Comparison of ENCODE assay signal across 8 cellular contexts in genomic region chr3:165185707-165186327, GRCh38. TPM values are rescaled to one million over a fixed set of nuclear protein-coding genes. Genes with fewer than 3 reads are reported as not detected.
A peak's percentile ranks its signal among the peaks of the same experiment; 100 is the strongest.
DNase-seq lines count a peak whose midpoint lies in the region; ATAC-seq and TF ChIP-seq lines count a peak whose summit lies in the region.

No MANE protein-coding gene starts in this region.

- WGBS in mesendoderm (ENCODE audit: extremely low coverage, insufficient coverage, low lambda C conversion rate): no CpG with 5 or more reads among the region's 8 CpGs

- CTCF ChIA-PET in BJ (lab: Yijun Ruan, JAX): interaction anchor here (0.6 to 1.7 kb wide), 3 partner anchors 9 to 395 kb away, joined by 3 to 6 read pairs (median 6); no protein-coding TSS in a partner anchor

- no peak overlapping the region for H4K8ac ChIP-seq in mesendoderm (ENCODE audit: low read depth, low read length)

- H3K23ac ChIP-seq in mesendoderm (ENCODE audit: low read length): no peak overlapping the region

- H2AK5ac ChIP-seq in mesendoderm (ENCODE audit: low read length): no peak overlapping the region

- H3K4me2 ChIP-seq in mesendoderm (ENCODE audit: low read length): no peak overlapping the region

- no peak overlapping the region for H2BK120ac ChIP-seq in mesendoderm (ENCODE audit: low read depth, low read length)

- POLR2A ChIA-PET in BJ (lab: Charles Lee): no interaction called here

- no peak overlapping the region for H3K56ac ChIP-seq in mesendoderm (ENCODE audit: low read length)

- no peaks in the 10 kb centered on the region for H3K36me3 ChIP-seq in BJ (ENCODE audit: control insufficient read depth, insufficient read depth, low read length)
- H3K36me3 ChIP-seq in mesendoderm (ENCODE audit: control insufficient read depth, insufficient read depth, low read length): no peaks in the 10 kb centered on the region

- peak; percentile 81 for TF ChIP-seq CTCF in BJ (IDR thresholded peaks at IDR 0.05; ENCODE audit: insufficient read depth, low read depth, low read length)

- peak overlapping the region; percentile 19 for H2BK15ac ChIP-seq in mesendoderm (replicated peaks; ENCODE audit: low read depth)

- ATAC-seq in GM18502 (IDR thresholded peaks at IDR 0.05; ENCODE audit: poor library complexity, unreplicated experiment): peak; percentile 98
- peak; percentile 95 for ATAC-seq in HG02763 (IDR thresholded peaks at IDR 0.05; ENCODE audit: unreplicated experiment)

- H3K27me3 ChIP-seq in BJ (ENCODE audit: control insufficient read depth, insufficient read depth, low read length) (no peaks in the 10 kb centered on the region), mesendoderm (ENCODE audit: insufficient read depth, low read length, poor library complexity) (no peaks in the 10 kb centered on the region)

- no peaks in the 10 kb centered on the region for H3K79me2 ChIP-seq in mesendoderm (ENCODE audit: control insufficient read depth, insufficient read depth, low read length)

- DNase-seq in BJ (ENCODE audit: low read depth) (no peak), MV-4-11 (lab: John Stamatoyannopoulos, UW) (peak; percentile 36), RPMI8226 (peak; percentile 79), dermis microvascular lymphatic vessel endothelial cell (ENCODE audit: low read depth in 2 of 2) (peak; percentile 16 to 49), mesendoderm (peak; percentile 75)
- DNase-seq in stimulated activated naive CD4-positive, alpha-beta T cell treated with Interleukin-2 at 50 U/mL for 16 hours (lab: John Stamatoyannopoulos, UW): no peak

- no peak overlapping the region for H3K18ac ChIP-seq in mesendoderm (ENCODE audit: low read length)

- H4K5ac ChIP-seq in mesendoderm (ENCODE audit: low read length): no peak overlapping the region

- H3K4me3 ChIP-seq in BJ (ENCODE audit: low read depth, low read length) (no peak overlapping the region), mesendoderm (ENCODE audit: low read length) (no peak overlapping the region)

- H3K79me1 ChIP-seq in mesendoderm (ENCODE audit: low read length): no peaks in the 10 kb centered on the region

- H3K27ac ChIP-seq in mesendoderm (ENCODE audit: low read depth, low read length): no peak overlapping the region

- H3K9ac ChIP-seq in mesendoderm (ENCODE audit: low read length): no peak overlapping the region

- no peak overlapping the region for H2BK5ac ChIP-seq in mesendoderm (ENCODE audit: low read length)

- H3K4me1 ChIP-seq in mesendoderm (ENCODE audit: control insufficient read depth, low read depth, low read length): no peaks in the 10 kb centered on the region

- H3K4ac ChIP-seq in mesendoderm (ENCODE audit: low read depth, low read length): no peak overlapping the region

RNA-seq across cellular contexts. Expression of gene SLITRK3, which starts 10.4 kb away (rescaled TPM):
- polyA plus RNA-seq in BJ (2011; rRNA removed): not detected in 2 replicates
- not detected in 2 replicates for polyA minus RNA-seq in BJ (2011; rRNA and poly(A)+ RNA removed)
- total RNA-seq in dermis microvascular lymphatic vessel endothelial cell: not detected in 2 replicates
- 0.31 TPM for polyA plus RNA-seq in mesendoderm (2013, experiment 1 of 2)
- polyA plus RNA-seq in mesendoderm (2013, experiment 2 of 2): 0.32 TPM

Comparison
In these comparisons a context has a peak if more than half of its experiments do, and no peak if none do; other contexts are left out.
1. DNase-seq: peak in MV-4-11 (single experiment), RPMI8226 (single experiment), dermis microvascular lymphatic vessel endothelial cell (2 of 2) and mesendoderm (single experiment); none in BJ (single experiment) and stimulated activated naive CD4-positive, alpha-beta T cell treated with Interleukin-2 at 50 U/mL for 16 hours (single experiment).